ENCODE assay signal across 8 cellular contexts in genomic region chr5:81301221-81302015, GRCh38. TPM values are rescaled to one million over a fixed set of nuclear protein-coding genes. Genes with fewer than 3 reads are reported as not detected.
A peak's percentile ranks its signal among the peaks of the same experiment; 100 is the strongest.
DNase-seq lines count a peak whose midpoint lies in the region; ATAC-seq, FAIRE-seq and TF ChIP-seq lines count a peak whose summit lies in the region.

ZCCHC9 (plus strand) TSS chr5:81301587; CDS start chr5:81304758, 3,171 bp downstream.

- H3K4me2 ChIP-seq in OCI-LY7 (ENCODE audit: low read length) (peak within 1 kb of the TSS; percentile 84), endothelial cell of umbilical vein (ENCODE audit: insufficient read depth, low read length) (peak within 1 kb of the TSS; percentile 84)

- peak; percentile 97 for TF ChIP-seq POLR2A in endothelial cell of umbilical vein (IDR thresholded peaks at IDR 0.05; ENCODE audit: low read depth, low read length)

- intact Hi-C loops in OCI-LY7 (cut with micrococcal nuclease; ENCODE audit: unreplicated experiment), result loop anchor here (5.0 kb wide), 1 partner anchor 551 kb away; no protein-coding TSS in a partner anchor
- intact Hi-C loops in endothelial cell of umbilical vein (cut with micrococcal nuclease), result loop anchor here (1.0 to 10.0 kb wide), 10 partner anchors 106 to 976 kb away; partner anchors contain the start of genes ATG10, RASGRF2, RPS23 and SSBP2

- H3K27me3 ChIP-seq in endothelial cell of umbilical vein (ENCODE audit: control insufficient read depth in 2 of 2, insufficient read depth in 2 of 2, low read length in 2 of 2), result no peaks in the 10 kb centered on the region

- no peaks in the 10 kb centered on the region for H3K9me1 ChIP-seq in endothelial cell of umbilical vein (replicated peaks; ENCODE audit: control insufficient read depth, extremely low read depth, insufficient read depth, low read length)

- H2AFZ ChIP-seq in OCI-LY7 (ENCODE audit: low read length) (peak within 1 kb of the TSS; percentile 91), endothelial cell of umbilical vein (ENCODE audit: low read depth, low read length) (peak within 1 kb of the TSS; percentile 65)

- no peaks in the 10 kb centered on the region for H3K9me2 ChIP-seq in OCI-LY7 (ENCODE audit: insufficient read depth, low read length)

- FAIRE-seq in endothelial cell of umbilical vein (lab: Jason Lieb, UNC), result peak; percentile 98

- DNase-seq in DMS114 treated with DMSO at 0.1 percent for 48 hours (lab: John Stamatoyannopoulos, UW; ENCODE audit: unreplicated experiment) (peak; percentile 88), HuH-7 (ENCODE audit: low spot score) (peak; percentile 80), OCI-LY7 (ENCODE audit: low spot score) (peak; percentile 96), activated T-cell treated with anti-CD3 and anti-CD28 coated beads for 1 hour (ENCODE audit: low read depth) (peak; percentile 86), endothelial cell of umbilical vein (ENCODE audit: low read depth, low spot score) (peak; percentile 95), midbrain (lab: John Stamatoyannopoulos, UW) (peak; percentile 95)
- peak; percentile 87 for DNase-seq in stimulated activated CD8-positive, alpha-beta memory T cell treated with anti-CD3 and anti-CD28 coated beads, Interleukin-2, amount 100 ng/mL, for 1 hour (ENCODE audit: low read depth in 2 of 2)

- H3K9ac ChIP-seq in endothelial cell of umbilical vein (replicated peaks; ENCODE audit: extremely low read depth, insufficient read depth, low read length), result peak within 1 kb of the TSS; percentile 77

- H3K27ac ChIP-seq in OCI-LY7 (ENCODE audit: low read depth, low read length, poor library complexity, severe bottlenecking) (peak within 1 kb of the TSS; percentile 45), endothelial cell of umbilical vein (ENCODE audit: insufficient read depth, low read depth, low read length) (peak within 1 kb of the TSS; percentile 68)

- no peaks in the 10 kb centered on the region for H3K9me3 ChIP-seq in OCI-LY7 (ENCODE audit: low read length)
- no peaks in the 10 kb centered on the region for H3K9me3 ChIP-seq in endothelial cell of umbilical vein (replicated peaks; ENCODE audit: control insufficient read depth, insufficient read depth, low read length)

- 0 out of 2 replicates have a peak, but pooled peaks have one; percentile 24 for TF ChIP-seq CTCF in OCI-LY7 (conservative IDR thresholded peaks at IDR 0.05; ENCODE audit: low read length)
- peak in 1 of 2 donors; percentile 14 for TF ChIP-seq CTCF in endothelial cell of umbilical vein (IDR thresholded peaks at IDR 0.05; ENCODE audit: extremely low read depth in 1 of 2, insufficient read depth in 1 of 2, low read depth in 1 of 2, low read length in 2 of 2)

- BruUV-seq in OCI-LY7 (replicated peaks; lab: Mats Ljungman, UMichigan), result TSS peak; percentile 65
- TSS peak; percentile 55 for BruUV-seq in endothelial cell of umbilical vein (replicated peaks; lab: Mats Ljungman, UMichigan)

- H4K20me1 ChIP-seq in OCI-LY7 (ENCODE audit: insufficient read depth, low read length), result no peaks in the 10 kb centered on the region
- no peaks in the 10 kb centered on the region for H4K20me1 ChIP-seq in endothelial cell of umbilical vein (replicated peaks; ENCODE audit: control insufficient read depth, extremely low read depth, insufficient read depth, low read length)

- H3K36me3 ChIP-seq in OCI-LY7 (ENCODE audit: insufficient read depth, low read length) (peaks cover 3% of the 10 kb centered on the region; the same call in 1 of the 2 replicates), endothelial cell of umbilical vein (ENCODE audit: control insufficient read depth in 2 of 2, extremely low read depth in 1 of 2, insufficient read depth in 2 of 2, low read length in 2 of 2) (peaks cover 0 to 2% of the 10 kb centered on the region in 2 experiments)

- ATAC-seq in GM21515 (IDR thresholded peaks at IDR 0.05; ENCODE audit: unreplicated experiment), result peak; percentile 96

- CTCF ChIA-PET in OCI-LY7 (lab: Charles Lee; ENCODE audit: unreplicated experiment) (interaction anchor here (0.5 kb wide), 1 partner anchor 60 kb away, joined by 3 read pairs; no protein-coding TSS in a partner anchor), endothelial cell of umbilical vein (lab: Charles Lee) (interaction anchor here (0.8 to 4.1 kb wide), 6 partner anchors 12 to 958 kb away, joined by 3 to 26 read pairs (median 3); no protein-coding TSS in a partner anchor)

- peaks cover 22% of the 10 kb centered on the region for H3K4me1 ChIP-seq in OCI-LY7 (ENCODE audit: insufficient read depth, low read length, poor library complexity, severe bottlenecking)
- H3K4me1 ChIP-seq in endothelial cell of umbilical vein (ENCODE audit: control insufficient read depth, extremely low read depth, insufficient read depth, low read length), result peaks cover 16% of the 10 kb centered on the region

- peak within 1 kb of the TSS; percentile 77 for H3K4me3 ChIP-seq in OCI-LY7 (ENCODE audit: low read depth, low read length, poor library complexity, severe bottlenecking)
- peak within 1 kb of the TSS; percentile 46 to 76 (median 66) for H3K4me3 ChIP-seq in endothelial cell of umbilical vein (replicated peaks in 1 of 3; ENCODE audit: insufficient read depth in 1 of 3, low read depth in 1 of 3, low read length in 3 of 3)

- dilution Hi-C loops in endothelial cell of umbilical vein (cut with MboI; ENCODE audit: extremely low pct_ligation_motif_present, low sequenced_read_pairs), result no loop called here

- H3K79me2 ChIP-seq in OCI-LY7 (ENCODE audit: insufficient read depth, low read depth, low read length) (peaks cover 12% of the 10 kb centered on the region; the same call in 1 of the 2 replicates), endothelial cell of umbilical vein (ENCODE audit: control insufficient read depth, insufficient read depth, low read length) (peaks cover 9% of the 10 kb centered on the region)

- POLR2A ChIA-PET in OCI-LY7 (lab: Charles Lee), result interaction anchor here (0.5 to 2.7 kb wide), 9 partner anchors 8 to 976 kb away, joined by 3 to 14 read pairs (median 3); no protein-coding TSS in a partner anchor
- POLR2A ChIA-PET in endothelial cell of umbilical vein (lab: Charles Lee), result interaction anchor here (1.0 kb wide), 1 partner anchor 25 kb away, joined by 3 read pairs; no protein-coding TSS in a partner anchor

TF ChIP-seq in endothelial cell of umbilical vein, 7 proteins besides CTCF, POLR2A, EP300 and RAD21:
- no peak for TF ChIP-seq MYC (IDR thresholded peaks at IDR 0.05; ENCODE audit: low read depth, low read length)
- peak; percentile 90 for TF ChIP-seq POLR2AphosphoS5 (IDR thresholded peaks at IDR 0.05; ENCODE audit: insufficient read depth, low read depth, low read length)
TF ChIP-seq in endothelial cell of umbilical vein: peak in this region for 1.

RNA-seq across cellular contexts. Expression of gene ZCCHC9, which starts in this region (rescaled TPM):
- total RNA-seq in OCI-LY7 (2014; rRNA removed; shearing (Covaris generic)), result 19.2 and 29.1 TPM in 2 replicates
- total RNA-seq in OCI-LY7 (2022) (27.4 and 29.1 TPM in 2 replicates), endothelial cell of umbilical vein (22.2 and 23.9 TPM in 2 replicates)
- 4.1 and 6.8 TPM in 2 replicates for polyA plus RNA-seq in endothelial cell of umbilical vein
- polyA plus RNA-seq in endothelial cell of umbilical vein (2011; cell fraction: cytosol; rRNA removed), result 9.6 and 10.4 TPM in 2 replicates
- polyA plus RNA-seq in endothelial cell of umbilical vein (2011; cell fraction: nucleus; rRNA removed), result 13.1 and 15.3 TPM in 2 replicates
- 13.2 and 15.4 TPM in 2 replicates for polyA plus RNA-seq in endothelial cell of umbilical vein (2012)
- 3.7 and 5.3 TPM in 2 replicates for polyA minus RNA-seq in endothelial cell of umbilical vein
- polyA minus RNA-seq in endothelial cell of umbilical vein (2011; cell fraction: cytosol; rRNA and poly(A)+ RNA removed), result 3.9 TPM
- 6.0 and 7.5 TPM in 2 replicates for polyA minus RNA-seq in endothelial cell of umbilical vein (2011; cell fraction: nucleus; rRNA and poly(A)+ RNA removed)

Comparison
In these comparisons a context has a peak if more than half of its experiments do, and no peak if none do; other contexts are left out.
1. Peak in every context shown above with its lines: DNase-seq, ATAC-seq, H3K4me3 ChIP-seq and H3K27ac ChIP-seq.